Comparison of ENCODE assay signal across 17 cellular contexts in the genomic region with DNA sequence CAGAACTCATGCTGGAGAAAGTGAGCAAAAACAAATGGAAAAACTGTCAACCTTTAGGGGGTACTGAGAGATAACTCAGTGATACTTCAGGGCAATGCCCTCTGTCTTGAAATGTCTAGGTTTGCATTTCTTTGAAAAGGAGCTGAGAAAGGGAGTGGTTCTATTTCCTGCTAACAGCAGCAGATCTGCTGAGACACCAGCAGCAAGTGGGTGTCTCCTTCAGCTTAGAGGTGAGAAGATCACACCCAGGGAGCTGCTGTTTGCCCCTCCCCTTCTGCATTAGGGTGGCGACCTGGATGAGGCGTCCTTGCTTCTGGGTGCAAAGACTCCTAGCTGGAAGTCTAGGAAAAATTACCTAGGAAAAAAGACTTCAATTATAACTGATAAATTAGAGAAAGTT. TPM values are rescaled to one million over a fixed set of nuclear protein-coding genes. Genes with fewer than 3 reads are reported as not detected.
DNase-seq lines count a peak whose midpoint lies in the region; ATAC-seq and TF ChIP-seq lines count a peak whose summit lies in the region.
"Had no signal": no experiment of that assay in that cellular context is flagged by ENCODE, and none has a peak within 500 bp of the region (broad histone marks: within the 10 kb centered on the region; RNA-seq: fewer than 3 reads in every experiment).

No MANE protein-coding gene starts in this region.

- H3K27me3 ChIP-seq in foreskin keratinocyte, result peaks cover 62% of the 10 kb centered on the region
- H3K27me3 ChIP-seq: thyroid gland had no signal

- peaks cover 10% of the 10 kb centered on the region for H3K4me1 Mint-ChIP-seq in activated CD4-positive, alpha-beta T cell treated with anti-CD3 and anti-CD28 coated beads for 36 hours
- peaks cover 36% of the 10 kb centered on the region for H3K4me1 Mint-ChIP-seq in activated CD4-positive, alpha-beta memory T cell treated with anti-CD3 and anti-CD28 coated beads, Interleukin-2, amount 10 ng/mL, durations not matched to agents 7 days and 5 days

- H3K4me1 ChIP-seq in foreskin keratinocyte, result no peaks in the 10 kb centered on the region
- H3K4me1 ChIP-seq: A549, thyroid gland had no signal

- H3K27ac ChIP-seq in foreskin keratinocyte, result no peak overlapping the region
- H3K27ac ChIP-seq: A549, thyroid gland had no signal

- DNase-seq in activated CD4-positive, alpha-beta T cell treated with anti-CD3 and anti-CD28 coated beads for 36 hours, result peak; percentile 24
- no peak for DNase-seq in activated CD4-positive, alpha-beta T cell treated with anti-CD3 and anti-CD28 coated beads, Interleukin-2, amount 50 U/mL, for 48 hours
- DNase-seq in GM12865 (ENCODE audit: low read depth) (peak; percentile 19), foreskin keratinocyte (peak in 1 of 2 donors; percentile 6), A172 (ENCODE audit: low spot score) (no peak), NCI-H2227 treated with DMSO at 0.1 percent for 48 hours (lab: John Stamatoyannopoulos, UW) (no peak)
- peak; percentile 67 for DNase-seq in activated CD4-positive, alpha-beta memory T cell treated with anti-CD3 and anti-CD28 coated beads, Interleukin-2, amount 10 ng/mL, durations not matched to agents 7 days and 5 days
- DNase-seq: activated T-cell treated with anti-CD3 and anti-CD28 coated beads for 4 hours; hypothalamus; Kasumi-1; NCI-H1417; NCI-H345; stimulated activated CD4-positive, alpha-beta T cell treated with anti-CD3 and anti-CD28 coated beads, Interleukin-12 subunit alpha, Interleukin-12 subunit beta, amount 100 ng/mL, for 4 hours; thyroid gland had no signal

- H3K4me3 Mint-ChIP-seq in activated CD4-positive, alpha-beta T cell treated with anti-CD3 and anti-CD28 coated beads for 36 hours, result no peak overlapping the region
- H3K4me3 Mint-ChIP-seq in activated CD4-positive, alpha-beta memory T cell treated with anti-CD3 and anti-CD28 coated beads, Interleukin-2, amount 10 ng/mL, durations not matched to agents 7 days and 5 days, result peak overlapping the region; percentile 26

- CTCF ChIA-PET in activated CD4-positive, alpha-beta T cell treated with anti-CD3 and anti-CD28 coated beads for 36 hours (lab: Charles Lee), result interaction anchor here (1.5 kb wide), 1 partner anchor 57 kb away, joined by 4 read pairs; no protein-coding TSS in a partner anchor
- CTCF ChIA-PET in activated CD4-positive, alpha-beta memory T cell treated with anti-CD3 and anti-CD28 coated beads, Interleukin-2, amount 10 ng/mL, durations not matched to agents 7 days and 5 days (lab: Charles Lee), result interaction anchor here (0.6 to 2.9 kb wide), 12 partner anchors 14 to 235 kb away, joined by 3 to 40 read pairs (median 4); no protein-coding TSS in a partner anchor

- peaks cover 19% of the 10 kb centered on the region for H3K27me3 Mint-ChIP-seq in activated CD4-positive, alpha-beta T cell treated with anti-CD3 and anti-CD28 coated beads for 36 hours
- H3K27me3 Mint-ChIP-seq in activated CD4-positive, alpha-beta memory T cell treated with anti-CD3 and anti-CD28 coated beads, Interleukin-2, amount 10 ng/mL, durations not matched to agents 7 days and 5 days, result peaks cover 43% of the 10 kb centered on the region

- H3K4me3 ChIP-seq in GM12865 (ENCODE audit: low read depth, low read length), result no peak overlapping the region
- H3K4me3 ChIP-seq: A549, thyroid gland had no signal

- ATAC-seq in activated CD4-positive, alpha-beta T cell treated with anti-CD3 and anti-CD28 coated beads for 36 hours, result peak; percentile 74
- ATAC-seq in foreskin keratinocyte (peak; percentile 45), HG03460 (IDR thresholded peaks at IDR 0.05; ENCODE audit: unreplicated experiment) (no peak)
- ATAC-seq: A549 had no signal

- TF ChIP-seq CTCF in GM12865 (IDR thresholded peaks at IDR 0.05; ENCODE audit: insufficient read depth, low read depth, low read length, missing control alignments) (no peak), foreskin keratinocyte (conservative IDR thresholded peaks at IDR 0.05) (no peak)

- intact Hi-C loops in activated CD4-positive, alpha-beta T cell treated with anti-CD3 and anti-CD28 coated beads for 36 hours (cut with DNase I, micrococcal nuclease), result no loop called here

- POLR2A ChIA-PET in activated CD4-positive, alpha-beta T cell treated with anti-CD3 and anti-CD28 coated beads for 36 hours (lab: Charles Lee), result interaction anchor here (0.5 kb wide), 1 partner anchor 500 kb away, joined by 4 read pairs; no protein-coding TSS in a partner anchor
- POLR2A ChIA-PET in activated CD4-positive, alpha-beta memory T cell treated with anti-CD3 and anti-CD28 coated beads, Interleukin-2, amount 10 ng/mL, durations not matched to agents 7 days and 5 days (lab: Charles Lee), result interaction anchor here (1.1 to 1.8 kb wide), 8 partner anchors 10 to 53 kb away, joined by 3 to 8 read pairs (median 5); no protein-coding TSS in a partner anchor

- no peak overlapping the region for H3K27ac Mint-ChIP-seq in activated CD4-positive, alpha-beta T cell treated with anti-CD3 and anti-CD28 coated beads for 36 hours
- peak overlapping the region; percentile 81 for H3K27ac Mint-ChIP-seq in activated CD4-positive, alpha-beta memory T cell treated with anti-CD3 and anti-CD28 coated beads, Interleukin-2, amount 10 ng/mL, durations not matched to agents 7 days and 5 days

- no peaks in the 10 kb centered on the region for H3K36me3 Mint-ChIP-seq in activated CD4-positive, alpha-beta T cell treated with anti-CD3 and anti-CD28 coated beads for 36 hours (ENCODE audit: low read depth)
- peaks cover 7% of the 10 kb centered on the region for H3K36me3 Mint-ChIP-seq in activated CD4-positive, alpha-beta memory T cell treated with anti-CD3 and anti-CD28 coated beads, Interleukin-2, amount 10 ng/mL, durations not matched to agents 7 days and 5 days (ENCODE audit: low read depth)

- H3K9me3 Mint-ChIP-seq in activated CD4-positive, alpha-beta T cell treated with anti-CD3 and anti-CD28 coated beads for 36 hours (ENCODE audit: low read depth), result no peaks in the 10 kb centered on the region
- H3K9me3 Mint-ChIP-seq in activated CD4-positive, alpha-beta memory T cell treated with anti-CD3 and anti-CD28 coated beads, Interleukin-2, amount 10 ng/mL, durations not matched to agents 7 days and 5 days, result no peaks in the 10 kb centered on the region

RNA-seq across cellular contexts. Expression of a gene that starts 42.3 kb away (rescaled TPM):
- total RNA-seq in activated CD4-positive, alpha-beta T cell treated with anti-CD3 and anti-CD28 coated beads for 36 hours, result 1 to 10 TPM; 1.4 to 2.2 TPM
- under 1 TPM; 0.03 to 0.05 TPM for total RNA-seq in activated CD4-positive, alpha-beta memory T cell treated with anti-CD3 and anti-CD28 coated beads, Interleukin-2, amount 10 ng/mL, durations not matched to agents 7 days and 5 days
- total RNA-seq in foreskin keratinocyte, result not detected in 2 replicates
- not detected in 2 replicates for polyA plus RNA-seq in foreskin keratinocyte
- not detected in 2 replicates for total RNA-seq in A172 (2014; rRNA removed; shearing (Covaris generic))
- total RNA-seq: pulmonary artery endothelial cell, thyroid gland had no signal
- polyA plus RNA-seq: A549 had no signal

RNA-seq across cellular contexts. Expression of a gene that starts 45.1 kb away (rescaled TPM):
- total RNA-seq in activated CD4-positive, alpha-beta T cell treated with anti-CD3 and anti-CD28 coated beads for 36 hours, result under 1 TPM; 0.14 to 0.16 TPM
- total RNA-seq in activated CD4-positive, alpha-beta memory T cell treated with anti-CD3 and anti-CD28 coated beads, Interleukin-2, amount 10 ng/mL, durations not matched to agents 7 days and 5 days, result 1 to 10 TPM; 5.5 to 6.2 TPM
- not detected in 2 replicates for total RNA-seq in foreskin keratinocyte
- polyA plus RNA-seq in foreskin keratinocyte, result not detected in 2 replicates
- not detected in 2 replicates for total RNA-seq in A172 (2014; rRNA removed; shearing (Covaris generic))
- total RNA-seq: pulmonary artery endothelial cell had no signal

Comparison
In these comparisons a context has a peak if more than half of its experiments do, and no peak if none do; other contexts are left out.
1. DNase-seq: peak in activated CD4-positive, alpha-beta T cell treated with anti-CD3 and anti-CD28 coated beads for 36 hours (single experiment), GM12865 (single experiment) and activated CD4-positive, alpha-beta memory T cell treated with anti-CD3 and anti-CD28 coated beads, Interleukin-2, amount 10 ng/mL, durations not matched to agents 7 days and 5 days (single experiment); none in activated CD4-positive, alpha-beta T cell treated with anti-CD3 and anti-CD28 coated beads, Interleukin-2, amount 50 U/mL, for 48 hours (0 of 2), A172 (single experiment) and NCI-H2227 treated with DMSO at 0.1 percent for 48 hours (single experiment).